In the genomic region with DNA sequence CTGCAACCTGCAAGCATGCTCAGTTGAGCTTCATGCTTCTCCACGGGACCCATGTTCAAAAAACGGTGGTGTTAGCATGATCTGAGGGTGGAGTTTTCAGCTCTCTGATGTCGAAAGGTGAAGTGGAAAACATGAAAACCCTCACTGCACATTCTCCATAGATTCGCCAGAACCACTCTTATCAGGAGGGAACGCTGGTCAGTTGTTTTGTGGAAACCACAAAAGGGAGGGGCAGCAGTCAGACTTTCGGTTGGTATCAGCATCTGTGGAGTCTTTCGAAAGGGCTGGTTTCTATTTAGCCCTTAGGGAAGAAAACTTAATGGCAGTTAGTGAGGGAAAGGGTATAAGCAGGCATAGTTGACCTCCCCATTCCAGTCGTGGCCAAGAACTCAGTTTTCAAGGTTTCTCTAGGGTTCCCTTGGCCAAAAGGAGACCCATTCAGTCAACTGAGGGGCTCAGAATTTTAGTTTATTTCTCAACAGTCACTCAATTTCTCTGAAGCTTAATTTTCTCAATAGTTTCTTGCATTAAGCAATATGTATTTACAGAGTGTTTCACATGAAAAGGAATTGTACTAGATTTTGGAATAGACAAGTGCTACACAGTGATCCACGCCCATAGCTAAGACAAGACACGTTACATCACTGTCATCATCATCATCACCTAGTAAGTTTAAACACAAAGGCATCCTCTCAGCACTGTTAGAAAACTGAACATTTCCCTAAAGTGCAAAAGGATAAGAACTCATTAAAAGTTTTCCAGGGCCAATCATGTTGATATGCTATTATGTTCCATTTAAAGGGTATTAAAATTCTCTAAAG, we compare ENCODE assay signal across 9 cellular contexts. TPM values are rescaled to one million over a fixed set of nuclear protein-coding genes. Genes with fewer than 3 reads are reported as not detected.
DNase-seq lines count a peak whose midpoint lies in the region; ATAC-seq and TF ChIP-seq lines count a peak whose summit lies in the region.
"Had no signal": no experiment of that assay in that cellular context is flagged by ENCODE, and none has a peak within 500 bp of the region (broad histone marks: within the 10 kb centered on the region; RNA-seq: fewer than 3 reads in every experiment).

No MANE protein-coding gene starts in this region.

- H3K27ac ChIP-seq in coronary artery: no peak overlapping the region
- H3K27ac ChIP-seq: thoracic aorta had no signal

- no peaks in the 10 kb centered on the region for H3K9me3 Mint-ChIP-seq in Calu3 (ENCODE audit: low read depth, unreplicated experiment)

- H3K36me3 Mint-ChIP-seq in Calu3 (ENCODE audit: insufficient read depth, unreplicated experiment): peaks cover 2% of the 10 kb centered on the region

- H3K27me3 Mint-ChIP-seq in Calu3 (ENCODE audit: unreplicated experiment): no peaks in the 10 kb centered on the region

- DNase-seq in Calu3 (peak; percentile 11), RPMI7951 (ENCODE audit: low read depth) (peak; percentile 91), iris pigment epithelial cell (ENCODE audit: low read depth) (peak; percentile 49), coronary artery (ENCODE audit: low spot score) (no peak), MG63 (no peak)

- H3K27me3 ChIP-seq in MG63: no peaks in the 10 kb centered on the region

- BruUV-seq in Calu3 (replicated peaks; lab: Mats Ljungman, UMichigan): no TSS peak

- no peak overlapping the region for H3K4me3 ChIP-seq in coronary artery
- no peak overlapping the region for H3K4me3 ChIP-seq in MG63
- H3K4me3 ChIP-seq: thoracic aorta had no signal

- no peaks in the 10 kb centered on the region; the same call in 1 of the 2 replicates for H3K36me3 ChIP-seq in MG63
- H3K36me3 ChIP-seq: thoracic aorta had no signal

- H3K9me3 ChIP-seq in MG63: no peaks in the 10 kb centered on the region
- H3K9me3 ChIP-seq: thoracic aorta had no signal

- H3K27ac Mint-ChIP-seq in Calu3 (ENCODE audit: unreplicated experiment): peak overlapping the region; percentile 58

- no peak overlapping the region for H3K4me3 Mint-ChIP-seq in Calu3 (ENCODE audit: low read depth, unreplicated experiment)

- peaks cover 6% of the 10 kb centered on the region for H3K4me1 Mint-ChIP-seq in Calu3 (ENCODE audit: low read depth, unreplicated experiment)

- intact Hi-C loops in Calu3 (cut with micrococcal nuclease; ENCODE audit: unreplicated experiment): no loop called here

- TF ChIP-seq CTCF in Calu3 (IDR thresholded peaks at IDR 0.05; ENCODE audit: unreplicated experiment): no peak
- no peak for TF ChIP-seq CTCF in coronary artery (IDR thresholded peaks at IDR 0.05)

- ATAC-seq in HG02798 (IDR thresholded peaks at IDR 0.05; ENCODE audit: poor library complexity, unreplicated experiment) (peak; percentile 77), HG03280 (IDR thresholded peaks at IDR 0.05; ENCODE audit: unreplicated experiment) (no peak), GM21360 (IDR thresholded peaks at IDR 0.05; ENCODE audit: unreplicated experiment) (no peak)

- CTCF ChIA-PET in Calu3 (lab: Charles Lee): interaction anchor here (1.1 kb wide), 1 partner anchor 206 kb away, joined by 3 read pairs; no protein-coding TSS in a partner anchor

RNA-seq across cellular contexts. Expression of gene PPA2, which starts 12.4 kb away (rescaled TPM):
- total RNA-seq in Calu3 (2022): 83.6 and 86.6 TPM in 2 replicates
- total RNA-seq in RPMI7951 (2014; rRNA removed; shearing (Covaris generic)): 98.8 and 108 TPM in 2 replicates
- total RNA-seq in MG63 (2014; rRNA removed; shearing (Covaris generic); ENCODE audit: low replicate concordance): 122 and 247 TPM in 2 replicates

Comparison
In these comparisons a context has a peak if more than half of its experiments do, and no peak if none do; other contexts are left out.
1. DNase-seq: peak in Calu3 (single experiment), RPMI7951 (single experiment) and iris pigment epithelial cell (single experiment); none in coronary artery (single experiment) and MG63 (single experiment).